In the genomic region with DNA sequence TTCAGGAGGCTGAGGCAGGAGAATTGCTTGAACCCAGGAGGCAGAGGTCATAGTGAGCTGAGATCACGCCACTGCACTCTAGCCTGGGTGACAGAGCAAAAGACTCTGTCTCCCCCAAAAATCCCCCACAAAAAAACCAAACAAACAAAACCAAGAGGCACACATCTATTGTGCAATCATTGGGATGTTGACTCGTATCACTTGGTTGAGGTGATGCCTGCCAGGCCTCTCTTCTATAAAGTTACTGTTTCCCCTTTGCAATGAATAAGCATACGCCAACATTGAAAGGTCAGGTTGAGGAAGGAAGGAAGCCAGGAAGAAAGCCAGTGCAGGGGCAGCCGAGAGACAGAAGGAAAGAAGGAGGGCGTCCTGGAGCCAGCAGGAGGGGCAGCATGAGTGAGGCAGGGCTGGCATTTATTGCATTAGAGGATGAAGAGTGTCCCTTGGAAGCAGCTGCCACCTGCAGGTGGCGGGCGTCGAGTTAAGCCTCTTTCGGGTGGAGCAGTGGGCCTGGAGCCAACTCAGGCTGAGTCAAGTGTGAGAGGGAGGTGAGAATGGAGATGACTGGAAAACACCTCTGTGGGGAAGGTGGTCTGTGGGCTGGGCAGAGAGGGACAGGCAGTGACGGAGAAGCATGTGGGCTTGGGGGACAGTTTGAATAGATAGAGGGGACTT, we compare ENCODE assay signal across 1 cellular context.
A peak's percentile ranks its signal among the peaks of the same experiment; 100 is the strongest.
TF ChIP-seq lines count a peak whose summit lies in the region.

No MANE protein-coding gene starts in this region.

TF ChIP-seq in GM12878, 131 proteins besides CTCF, POLR2A, EP300 and RAD21 (continued from another document):
- TF ChIP-seq, protein P1, sequence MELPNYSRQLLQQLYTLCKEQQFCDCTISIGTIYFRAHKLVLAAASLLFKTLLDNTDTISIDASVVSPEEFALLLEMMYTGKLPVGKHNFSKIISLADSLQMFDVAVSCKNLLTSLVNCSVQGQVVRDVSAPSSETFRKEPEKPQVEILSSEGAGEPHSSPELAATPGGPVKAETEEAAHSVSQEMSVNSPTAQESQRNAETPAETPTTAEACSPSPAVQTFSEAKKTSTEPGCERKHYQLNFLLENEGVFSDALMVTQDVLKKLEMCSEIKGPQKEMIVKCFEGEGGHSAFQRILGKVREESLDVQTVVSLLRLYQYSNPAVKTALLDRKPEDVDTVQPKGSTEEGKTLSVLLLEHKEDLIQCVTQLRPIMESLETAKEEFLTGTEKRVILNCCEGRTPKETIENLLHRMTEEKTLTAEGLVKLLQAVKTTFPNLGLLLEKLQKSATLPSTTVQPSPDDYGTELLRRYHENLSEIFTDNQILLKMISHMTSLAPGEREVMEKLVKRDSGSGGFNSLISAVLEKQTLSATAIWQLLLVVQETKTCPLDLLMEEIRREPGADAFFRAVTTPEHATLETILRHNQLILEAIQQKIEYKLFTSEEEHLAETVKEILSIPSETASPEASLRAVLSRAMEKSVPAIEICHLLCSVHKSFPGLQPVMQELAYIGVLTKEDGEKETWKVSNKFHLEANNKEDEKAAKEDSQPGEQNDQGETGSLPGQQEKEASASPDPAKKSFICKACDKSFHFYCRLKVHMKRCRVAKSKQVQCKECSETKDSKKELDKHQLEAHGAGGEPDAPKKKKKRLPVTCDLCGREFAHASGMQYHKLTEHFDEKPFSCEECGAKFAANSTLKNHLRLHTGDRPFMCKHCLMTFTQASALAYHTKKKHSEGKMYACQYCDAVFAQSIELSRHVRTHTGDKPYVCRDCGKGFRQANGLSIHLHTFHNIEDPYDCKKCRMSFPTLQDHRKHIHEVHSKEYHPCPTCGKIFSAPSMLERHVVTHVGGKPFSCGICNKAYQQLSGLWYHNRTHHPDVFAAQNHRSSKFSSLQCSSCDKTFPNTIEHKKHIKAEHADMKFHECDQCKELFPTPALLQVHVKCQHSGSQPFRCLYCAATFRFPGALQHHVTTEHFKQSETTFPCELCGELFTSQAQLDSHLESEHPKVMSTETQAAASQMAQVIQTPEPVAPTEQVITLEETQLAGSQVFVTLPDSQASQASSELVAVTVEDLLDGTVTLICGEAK (IDR thresholded peaks at IDR 0.05; ENCODE audit: borderline replicate concordance) = no peak
- TF ChIP-seq, protein P2, sequence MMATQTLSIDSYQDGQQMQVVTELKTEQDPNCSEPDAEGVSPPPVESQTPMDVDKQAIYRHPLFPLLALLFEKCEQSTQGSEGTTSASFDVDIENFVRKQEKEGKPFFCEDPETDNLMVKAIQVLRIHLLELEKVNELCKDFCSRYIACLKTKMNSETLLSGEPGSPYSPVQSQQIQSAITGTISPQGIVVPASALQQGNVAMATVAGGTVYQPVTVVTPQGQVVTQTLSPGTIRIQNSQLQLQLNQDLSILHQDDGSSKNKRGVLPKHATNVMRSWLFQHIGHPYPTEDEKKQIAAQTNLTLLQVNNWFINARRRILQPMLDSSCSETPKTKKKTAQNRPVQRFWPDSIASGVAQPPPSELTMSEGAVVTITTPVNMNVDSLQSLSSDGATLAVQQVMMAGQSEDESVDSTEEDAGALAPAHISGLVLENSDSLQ (IDR thresholded peaks at IDR 0.05) = peak; percentile 25; the same call in 1 of the 2 replicates
- no peak for TF ChIP-seq CBX3 (IDR thresholded peaks at IDR 0.05; ENCODE audit: borderline replicate concordance, low read depth)
- no peak for TF ChIP-seq SUZ12 (IDR thresholded peaks at IDR 0.05; ENCODE audit: unreplicated experiment)
- no peak for TF ChIP-seq CEBPB (IDR thresholded peaks at IDR 0.05; ENCODE audit: borderline replicate concordance in 1 of 2, low read depth in 2 of 2, low read length in 2 of 2)
- peak; percentile 37; the same call in 1 of the 2 replicates for TF ChIP-seq SMC3 (IDR thresholded peaks at IDR 0.05; ENCODE audit: borderline replicate concordance, low read length)
- no peak for TF ChIP-seq NR2C1 (IDR thresholded peaks at IDR 0.05)
- no peak for TF ChIP-seq CHD4 (IDR thresholded peaks at IDR 0.05)
- no peak for TF ChIP-seq PML (IDR thresholded peaks at IDR 0.05; ENCODE audit: low read length)
- TF ChIP-seq, protein P3, sequence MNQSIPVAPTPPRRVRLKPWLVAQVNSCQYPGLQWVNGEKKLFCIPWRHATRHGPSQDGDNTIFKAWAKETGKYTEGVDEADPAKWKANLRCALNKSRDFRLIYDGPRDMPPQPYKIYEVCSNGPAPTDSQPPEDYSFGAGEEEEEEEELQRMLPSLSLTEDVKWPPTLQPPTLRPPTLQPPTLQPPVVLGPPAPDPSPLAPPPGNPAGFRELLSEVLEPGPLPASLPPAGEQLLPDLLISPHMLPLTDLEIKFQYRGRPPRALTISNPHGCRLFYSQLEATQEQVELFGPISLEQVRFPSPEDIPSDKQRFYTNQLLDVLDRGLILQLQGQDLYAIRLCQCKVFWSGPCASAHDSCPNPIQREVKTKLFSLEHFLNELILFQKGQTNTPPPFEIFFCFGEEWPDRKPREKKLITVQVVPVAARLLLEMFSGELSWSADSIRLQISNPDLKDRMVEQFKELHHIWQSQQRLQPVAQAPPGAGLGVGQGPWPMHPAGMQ (IDR thresholded peaks at IDR 0.05; ENCODE audit: borderline replicate concordance) = no peak
